24 cellular contexts compared by ENCODE assay signal in genomic region chr4:85784348-85784747, GRCh38.
DNase-seq lines count a peak whose midpoint lies in the region; ATAC-seq and TF ChIP-seq lines count a peak whose summit lies in the region.
"Had no signal": no experiment of that assay in that cellular context is flagged by ENCODE, and none has a peak within 500 bp of the region (broad histone marks: within the 10 kb centered on the region; RNA-seq: fewer than 3 reads in every experiment).

No MANE protein-coding gene starts in this region.

- H3K4me1 ChIP-seq in right atrium auricular region = peaks cover 0 to 74% of the 10 kb centered on the region in 2 donors
- H3K4me1 ChIP-seq in osteoblast (ENCODE audit: insufficient read depth, low read length) = peaks cover 67% of the 10 kb centered on the region
- H3K4me1 ChIP-seq in mammary epithelial cell (ENCODE audit: insufficient read depth, low read length) = peaks cover 6% of the 10 kb centered on the region
- H3K4me1 ChIP-seq: lower lobe of right lung, prostate gland had no signal

- no peak overlapping the region for H3K4me3 ChIP-seq in right atrium auricular region
- no peak overlapping the region for H3K4me3 ChIP-seq in fibroblast of pulmonary artery (replicated peaks; ENCODE audit: low read depth, low read length)
- no peak overlapping the region for H3K4me3 ChIP-seq in osteoblast (ENCODE audit: insufficient read depth, low read length)
- H3K4me3 ChIP-seq in mammary epithelial cell (replicated peaks in 1 of 3; ENCODE audit: insufficient read depth in 1 of 3, low read depth in 2 of 3, low read length in 3 of 3) = no peak overlapping the region
- H3K4me3 ChIP-seq: A549, lower lobe of right lung, prostate gland, SK-N-MC had no signal

- no peaks in the 10 kb centered on the region for H3K36me3 ChIP-seq in right atrium auricular region
- no peaks in the 10 kb centered on the region for H3K36me3 ChIP-seq in osteoblast (ENCODE audit: insufficient read depth, low read length)
- no peaks in the 10 kb centered on the region for H3K36me3 ChIP-seq in mammary epithelial cell (ENCODE audit: insufficient read depth, low read length)
- H3K36me3 ChIP-seq: lower lobe of right lung, prostate gland had no signal

- no peak overlapping the region for H3K9ac ChIP-seq in mammary epithelial cell (ENCODE audit: insufficient read depth, low read length)

- no peak overlapping the region for H3K4me3 Mint-ChIP-seq in T-cell
- H3K4me3 Mint-ChIP-seq: activated CD8-positive, alpha-beta T cell treated with anti-CD3 and anti-CD28 coated beads for 36 hours; natural killer cell had no signal

- 79% methylated on average over 3 of the region's 3 CpGs for WGBS in mammary epithelial cell (ENCODE audit: low coverage, missing lambda C conversion rate)

- no peak overlapping the region for H3K27ac Mint-ChIP-seq in T-cell
- H3K27ac Mint-ChIP-seq: activated CD8-positive, alpha-beta T cell treated with anti-CD3 and anti-CD28 coated beads for 36 hours; natural killer cell had no signal

- H3K4me2 ChIP-seq in osteoblast (ENCODE audit: insufficient read depth, low read length) (peak overlapping the region; percentile 36), mammary epithelial cell (ENCODE audit: insufficient read depth, low read depth, low read length) (no peak overlapping the region)

- ATAC-seq in GM19455 (IDR thresholded peaks at IDR 0.05; ENCODE audit: unreplicated experiment) (no peak), T-cell (replicated peaks in 1 of 4) (no peak)
- ATAC-seq: A549; activated CD8-positive, alpha-beta T cell treated with anti-CD3 and anti-CD28 coated beads for 36 hours; lower lobe of right lung; natural killer cell had no signal

- H2AFZ ChIP-seq in osteoblast (ENCODE audit: low read length) (no peak overlapping the region), mammary epithelial cell (ENCODE audit: low read depth, low read length) (no peak overlapping the region)

- CTCF ChIA-PET in T-cell (lab: Charles Lee) (no interaction called here), mammary epithelial cell (lab: Charles Lee; ENCODE audit: low non-redundant PET) (no interaction called here)

- dilution Hi-C loops in mammary epithelial cell (cut with HindIII; ENCODE audit: low sequenced_read_pairs) = no loop called here

- intact Hi-C loops in cardiac septum (cut with DNase I) = no loop called here
- intact Hi-C loops in mammary epithelial cell (cut with micrococcal nuclease) = no loop called here

- H3K27me3 ChIP-seq in right atrium auricular region (no peaks in the 10 kb centered on the region), osteoblast (ENCODE audit: insufficient read depth, low read length) (no peaks in the 10 kb centered on the region), mammary epithelial cell (ENCODE audit: insufficient read depth, low read length) (no peaks in the 10 kb centered on the region)

- no peaks in the 10 kb centered on the region for H3K4me1 Mint-ChIP-seq in T-cell
- H3K4me1 Mint-ChIP-seq: natural killer cell had no signal

- H3K36me3 Mint-ChIP-seq in T-cell = no peaks in the 10 kb centered on the region
- H3K36me3 Mint-ChIP-seq: natural killer cell had no signal

- DNase-seq in right atrium auricular region (ENCODE audit: low spot score) (no peak), cardiac septum (ENCODE audit: low spot score) (no peak), fibroblast of pulmonary artery (ENCODE audit: low read depth) (peak; percentile 40), osteoblast (ENCODE audit: insufficient read length, low spot score, missing footprints) (no peak), T-cell (no peak), AG08395 (ENCODE audit: low spot score) (no peak), mammary epithelial cell (no peak)
- DNase-seq: activated CD4-positive, CD25-positive, alpha-beta regulatory T cell; activated CD8-positive, alpha-beta T cell treated with anti-CD3 and anti-CD28 coated beads for 36 hours; activated T-cell treated with anti-CD3 and anti-CD28 coated beads, Interleukin-2, amount 50 U/mL, for 1 hour; amniotic stem cell; central memory CD4-positive, alpha-beta T cell; lower lobe of right lung; natural killer cell; NCI-H1092 treated with DMSO at 0.1 percent for 48 hours; NCI-H2081; NCI-H446 treated with DMSO at 0.1 percent for 48 hours; stimulated activated CD4-positive, alpha-beta T cell treated with anti-CD3 and anti-CD28 coated beads, Interleukin-4, amount 100 ng/mL, for 4 hours; T1000 had no signal

- in situ Hi-C loops in mammary epithelial cell (cut with MboI; ENCODE audit: low sequenced_read_pairs in 2 of 2) = no loop called here

- POLR2A ChIA-PET in T-cell (lab: Charles Lee) = interaction anchor here in 1 of 2 donors (0.7 kb wide), 1 partner anchor 12 kb away, joined by 5 read pairs; no protein-coding TSS in a partner anchor

- H4K20me1 ChIP-seq in osteoblast (ENCODE audit: insufficient read depth, low read length) = no peaks in the 10 kb centered on the region
- H4K20me1 ChIP-seq in mammary epithelial cell (ENCODE audit: insufficient read depth, low read length) = no peaks in the 10 kb centered on the region

- TF ChIP-seq CTCF in right atrium auricular region (IDR thresholded peaks at IDR 0.05) (no peak), fibroblast of pulmonary artery (IDR thresholded peaks at IDR 0.05; ENCODE audit: low read length, missing control alignments) (no peak), osteoblast (IDR thresholded peaks at IDR 0.05; ENCODE audit: extremely low read depth, low read depth, low read length) (no peak), mammary epithelial cell (conservative IDR thresholded peaks at IDR 0.05 in 1 of 2, IDR thresholded peaks at IDR 0.05 in 1 of 2; ENCODE audit: extremely low read depth in 1 of 2, insufficient read depth in 1 of 2, low read depth in 1 of 2, low read length in 2 of 2) (no peak)

- H3K27ac ChIP-seq in right atrium auricular region (peak overlapping the region; percentile 29 to 56), osteoblast (ENCODE audit: low read depth, low read length) (peak overlapping the region; percentile 87), mammary epithelial cell (ENCODE audit: insufficient read depth, low read depth, low read length) (no peak overlapping the region)
- H3K27ac ChIP-seq: C4-2B, lower lobe of right lung, prostate gland, SK-N-MC had no signal

- H3K9me3 Mint-ChIP-seq in T-cell = peaks cover 2 to 5% (median 4%) of the 10 kb centered on the region in 3 donors
- H3K9me3 Mint-ChIP-seq: activated CD8-positive, alpha-beta T cell treated with anti-CD3 and anti-CD28 coated beads for 36 hours had no signal

- peaks cover 85% of the 10 kb centered on the region for H3K79me2 ChIP-seq in osteoblast (ENCODE audit: insufficient read depth, low read length)
- H3K79me2 ChIP-seq in mammary epithelial cell (ENCODE audit: insufficient read depth, low read length) = no peaks in the 10 kb centered on the region

- H3K9me3 ChIP-seq in right atrium auricular region = no peaks in the 10 kb centered on the region
- H3K9me3 ChIP-seq in osteoblast (ENCODE audit: low read depth, low read length) = no peaks in the 10 kb centered on the region
- H3K9me3 ChIP-seq in mammary epithelial cell (replicated peaks; ENCODE audit: insufficient read depth, low read length) = no peaks in the 10 kb centered on the region
- H3K9me3 ChIP-seq: A549, lower lobe of right lung, prostate gland had no signal

- no peaks in the 10 kb centered on the region for H3K27me3 Mint-ChIP-seq in T-cell
- H3K27me3 Mint-ChIP-seq: activated CD8-positive, alpha-beta T cell treated with anti-CD3 and anti-CD28 coated beads for 36 hours had no signal

- no TSS peak for BruUV-seq in mammary epithelial cell (replicated peaks; lab: Mats Ljungman, UMichigan)
